In the genomic region with DNA sequence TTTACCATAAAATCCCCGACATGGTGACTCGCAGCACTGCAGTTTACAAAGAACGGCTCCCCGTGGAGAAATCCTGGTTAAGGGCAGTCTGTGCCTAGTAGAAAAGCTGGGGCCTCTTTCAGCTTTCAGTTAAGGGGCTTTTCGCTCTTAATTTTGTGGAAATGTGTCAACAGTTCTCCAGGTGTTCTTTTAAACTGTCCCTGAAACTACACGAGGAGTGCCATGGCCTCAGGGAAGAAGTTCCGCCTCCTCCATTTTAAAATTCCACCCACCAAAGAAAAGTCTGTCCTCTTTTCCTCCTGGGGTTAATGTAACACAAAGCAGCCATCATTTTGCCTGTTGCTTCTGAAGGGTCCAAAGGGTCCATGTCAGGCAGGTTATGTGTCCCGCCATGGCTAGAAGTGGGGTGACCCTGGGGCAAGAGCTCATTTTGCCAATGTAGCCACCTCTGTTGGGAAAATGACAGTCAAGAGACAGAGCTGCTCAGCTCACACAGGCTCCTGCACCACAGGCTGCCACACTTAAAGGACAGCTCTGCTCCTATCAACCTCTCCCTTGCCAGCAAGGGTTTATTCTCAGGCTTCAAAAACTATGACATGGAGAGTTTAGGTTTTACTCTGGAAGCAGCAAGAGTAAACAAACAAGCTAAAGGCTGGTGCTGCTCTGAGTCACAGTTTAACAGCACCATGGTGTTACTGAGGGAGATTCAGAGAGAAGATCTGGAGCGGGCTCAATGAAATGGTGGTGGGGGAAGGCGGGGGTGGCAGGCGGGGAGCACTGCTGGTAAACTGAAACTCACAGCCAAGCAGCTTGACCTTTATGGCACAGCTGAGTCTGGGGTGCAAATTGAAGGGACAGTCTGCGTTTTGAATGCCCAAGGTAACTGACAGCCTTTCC, we compare ENCODE assay signal across 9 cellular contexts. TPM values are rescaled to one million over a fixed set of nuclear protein-coding genes. Genes with fewer than 3 reads are reported as not detected.
DNase-seq lines count a peak whose midpoint lies in the region; ATAC-seq and TF ChIP-seq lines count a peak whose summit lies in the region.
"Had no signal": no experiment of that assay in that cellular context is flagged by ENCODE, and none has a peak within 500 bp of the region (broad histone marks: within the 10 kb centered on the region; RNA-seq: fewer than 3 reads in every experiment).

No MANE protein-coding gene starts in this region.

- no peaks in the 10 kb centered on the region for H3K36me3 ChIP-seq in neural cell (ENCODE audit: insufficient read depth, low read length)

- H3K4me3 ChIP-seq in neural cell (ENCODE audit: low read length) = peak overlapping the region; percentile 84

- H3F3A ChIP-seq in neural cell (ENCODE audit: insufficient read depth, low read length, poor library complexity, severe bottlenecking) = peaks cover 10% of the 10 kb centered on the region

- H3K9ac ChIP-seq in neural cell (ENCODE audit: low read length) = peak overlapping the region; percentile 54

- peak overlapping the region; percentile 70 for H3K27ac ChIP-seq in neural cell (ENCODE audit: low read length)
- H3K27ac ChIP-seq: HL-60 had no signal

- H3K4me2 ChIP-seq in neural cell (ENCODE audit: low read length) = peak overlapping the region; percentile 90

- H2AFZ ChIP-seq in neural cell (ENCODE audit: low read depth, low read length) = peak overlapping the region; percentile 16

- H3K79me2 ChIP-seq in neural cell (replicated peaks; ENCODE audit: insufficient read depth, low read length) = peaks cover 9% of the 10 kb centered on the region

- no peak for TF ChIP-seq EP300 in neural cell (conservative IDR thresholded peaks at IDR 0.05; ENCODE audit: poor library complexity, severe bottlenecking)

- H3K27me3 ChIP-seq in neural cell (ENCODE audit: insufficient read depth, low read depth, low read length) = no peaks in the 10 kb centered on the region

- H3K9me2 ChIP-seq in neural cell (ENCODE audit: insufficient read depth, low read length) = no peaks in the 10 kb centered on the region

- no peak for ATAC-seq in left lobe of liver

- H4K20me1 ChIP-seq in neural cell (ENCODE audit: insufficient read depth) = no peaks in the 10 kb centered on the region

- DNase-seq in DMS153 (lab: John Stamatoyannopoulos, UW) = peak; percentile 25
- peak; percentile 22 to 93 (median 83) for DNase-seq in NCI-H1417 (lab: John Stamatoyannopoulos, UW)
- DNase-seq in cerebellar cortex (ENCODE audit: low spot score) = peak; percentile 49
- DNase-seq in left lobe of liver (ENCODE audit: low spot score) = no peak
- DNase-seq in NOMO-1 treated with DMSO at 0.1 percent for 48 hours (lab: John Stamatoyannopoulos, UW; ENCODE audit: unreplicated experiment) = no peak
- no peak for DNase-seq in KG1 (lab: John Stamatoyannopoulos, UW)
- no peak for DNase-seq in SK-N-DZ (ENCODE audit: low spot score)

- no peaks in the 10 kb centered on the region for H3K9me3 ChIP-seq in neural cell (ENCODE audit: low read length)

- no peak for TF ChIP-seq RAD21 in neural cell (conservative IDR thresholded peaks at IDR 0.05)

- TF ChIP-seq CTCF in neural cell (IDR thresholded peaks at IDR 0.05; ENCODE audit: poor library complexity, severe bottlenecking) = no peak

TF ChIP-seq in neural cell, 6 proteins besides CTCF, POLR2A, EP300 and RAD21:
- TF ChIP-seq EZH2 (IDR thresholded peaks at IDR 0.05; ENCODE audit: borderline replicate concordance, insufficient read depth, low read length, poor library complexity, severe bottlenecking) = no peak
- TF ChIP-seq SMC3 (conservative IDR thresholded peaks at IDR 0.05; ENCODE audit: poor library complexity) = peak; percentile 27
- peak; percentile 20 for TF ChIP-seq POLR2AphosphoS5 (IDR thresholded peaks at IDR 0.05)
- TF ChIP-seq TAF1 (IDR thresholded peaks at IDR 0.05; ENCODE audit: low read depth) = no peak
- peak; percentile 41 for TF ChIP-seq MXI1 (conservative IDR thresholded peaks at IDR 0.05; ENCODE audit: poor library complexity, severe bottlenecking)
- TF ChIP-seq, protein P1, sequence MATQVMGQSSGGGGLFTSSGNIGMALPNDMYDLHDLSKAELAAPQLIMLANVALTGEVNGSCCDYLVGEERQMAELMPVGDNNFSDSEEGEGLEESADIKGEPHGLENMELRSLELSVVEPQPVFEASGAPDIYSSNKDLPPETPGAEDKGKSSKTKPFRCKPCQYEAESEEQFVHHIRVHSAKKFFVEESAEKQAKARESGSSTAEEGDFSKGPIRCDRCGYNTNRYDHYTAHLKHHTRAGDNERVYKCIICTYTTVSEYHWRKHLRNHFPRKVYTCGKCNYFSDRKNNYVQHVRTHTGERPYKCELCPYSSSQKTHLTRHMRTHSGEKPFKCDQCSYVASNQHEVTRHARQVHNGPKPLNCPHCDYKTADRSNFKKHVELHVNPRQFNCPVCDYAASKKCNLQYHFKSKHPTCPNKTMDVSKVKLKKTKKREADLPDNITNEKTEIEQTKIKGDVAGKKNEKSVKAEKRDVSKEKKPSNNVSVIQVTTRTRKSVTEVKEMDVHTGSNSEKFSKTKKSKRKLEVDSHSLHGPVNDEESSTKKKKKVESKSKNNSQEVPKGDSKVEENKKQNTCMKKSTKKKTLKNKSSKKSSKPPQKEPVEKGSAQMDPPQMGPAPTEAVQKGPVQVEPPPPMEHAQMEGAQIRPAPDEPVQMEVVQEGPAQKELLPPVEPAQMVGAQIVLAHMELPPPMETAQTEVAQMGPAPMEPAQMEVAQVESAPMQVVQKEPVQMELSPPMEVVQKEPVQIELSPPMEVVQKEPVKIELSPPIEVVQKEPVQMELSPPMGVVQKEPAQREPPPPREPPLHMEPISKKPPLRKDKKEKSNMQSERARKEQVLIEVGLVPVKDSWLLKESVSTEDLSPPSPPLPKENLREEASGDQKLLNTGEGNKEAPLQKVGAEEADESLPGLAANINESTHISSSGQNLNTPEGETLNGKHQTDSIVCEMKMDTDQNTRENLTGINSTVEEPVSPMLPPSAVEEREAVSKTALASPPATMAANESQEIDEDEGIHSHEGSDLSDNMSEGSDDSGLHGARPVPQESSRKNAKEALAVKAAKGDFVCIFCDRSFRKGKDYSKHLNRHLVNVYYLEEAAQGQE (IDR thresholded peaks at IDR 0.05; ENCODE audit: borderline replicate concordance) = no peak

RNA-seq across cellular contexts. Expression of a gene that starts 3.2 kb away (rescaled TPM):
- 2.5 and 4.6 TPM in 2 replicates for polyA plus RNA-seq in neural cell
- polyA minus RNA-seq in neural cell = 7.9 and 8.8 TPM in 2 replicates
- 2.8 TPM for total RNA-seq in left lobe of liver
- polyA plus RNA-seq in SK-N-DZ (2014; cell fraction: cytosol; rRNA removed) = 0.08 and 0.09 TPM in 2 replicates
- 0.64 and 0.78 TPM in 2 replicates for polyA plus RNA-seq in SK-N-DZ (2014; cell fraction: nucleus; rRNA removed)

Comparison
In these comparisons a context has a peak if more than half of its experiments do, and no peak if none do; other contexts are left out.
1. DNase-seq: peak in DMS153 (single experiment), NCI-H1417 (3 of 3) and cerebellar cortex (single experiment); none in left lobe of liver (single experiment), NOMO-1 treated with DMSO at 0.1 percent for 48 hours (single experiment), KG1 (single experiment) and SK-N-DZ (single experiment).